1 cellular context compared by ENCODE assay signal in genomic region chr2:151395509-151396374, GRCh38.
TF ChIP-seq lines count a peak whose summit lies in the region.

No MANE protein-coding gene starts in this region.

TF ChIP-seq in K562, 482 proteins besides CTCF, POLR2A, EP300 and RAD21 (continues in another document):
- TF ChIP-seq ZNF740 (CRISPR knock-in tag; IDR thresholded peaks at IDR 0.05) (no peak), ZNF740 (tag; IDR thresholded peaks at IDR 0.05) (peak in 1 of 2 experiments; percentile 72; a peak in 2 of 4 replicates), L3MBTL2 (IDR thresholded peaks at IDR 0.05) (peak; percentile 51), RBM25 (IDR thresholded peaks at IDR 0.05; ENCODE audit: low read depth, low read length, severe bottlenecking) (peak; percentile 19), MTA3 (IDR thresholded peaks at IDR 0.05; ENCODE audit: borderline replicate concordance) (0 out of 2 replicates have a peak, but pooled peaks have one; percentile 36), ARID3B (CRISPR knock-in tag; IDR thresholded peaks at IDR 0.05; ENCODE audit: borderline replicate concordance) (no peak), E2F4 (CRISPR knock-in tag; IDR thresholded peaks at IDR 0.05; ENCODE audit: low read depth) (no peak), DEAF1 (CRISPR knock-in tag; IDR thresholded peaks at IDR 0.05) (no peak), COPS2 (conservative IDR thresholded peaks at IDR 0.05) (0 out of 2 replicates have a peak, but pooled peaks have one; percentile 66), ZNF592 (IDR thresholded peaks at IDR 0.05) (0 out of 2 replicates have a peak, but pooled peaks have one; percentile 57), NR2C1 (IDR thresholded peaks at IDR 0.05) (no peak), NR2C1 (tag; IDR thresholded peaks at IDR 0.05) (peak; percentile 44), SUPT5H (IDR thresholded peaks at IDR 0.05) (peak; percentile 54), ZBED1 (IDR thresholded peaks at IDR 0.05) (no peak), FOXM1 (IDR thresholded peaks at IDR 0.05; ENCODE audit: low read depth) (no peak), FOXM1 (CRISPR knock-in tag; IDR thresholded peaks at IDR 0.05; ENCODE audit: low read depth) (no peak), RBM34 (IDR thresholded peaks at IDR 0.05; ENCODE audit: borderline replicate concordance, insufficient read depth, low read length) (no peak), XRCC5 (IDR thresholded peaks at IDR 0.05; ENCODE audit: low read depth, low read length) (no peak), FOS (IDR thresholded peaks at IDR 0.05; ENCODE audit: extremely low read depth, insufficient read length) (peak; percentile 32), ZFPM2 (CRISPR knock-in tag; IDR thresholded peaks at IDR 0.05) (no peak), POLR2AphosphoS5 (IDR thresholded peaks at IDR 0.05; ENCODE audit: control insufficient read depth, insufficient read depth, low read depth, low read length) (peak; percentile 38; the same call in 1 of the 2 replicates), TSC22D4 (tag; IDR thresholded peaks at IDR 0.05) (no peak), TCF7 (IDR thresholded peaks at IDR 0.05; ENCODE audit: borderline replicate concordance) (no peak), ZFX (CRISPR knock-in tag; IDR thresholded peaks at IDR 0.05) (no peak), SRSF9 (IDR thresholded peaks at IDR 0.05; ENCODE audit: borderline replicate concordance, low read depth, low read length) (no peak), SMAD4 (CRISPR knock-in tag; conservative IDR thresholded peaks at IDR 0.05) (0 out of 2 replicates have a peak, but pooled peaks have one; percentile 19), ESRRA (IDR thresholded peaks at IDR 0.05; ENCODE audit: borderline replicate concordance, low read depth) (peak; percentile 24; the same call in 1 of the 2 replicates), TRIM24 (IDR thresholded peaks at IDR 0.05) (no peak), ZNF318 (IDR thresholded peaks at IDR 0.05; ENCODE audit: borderline replicate concordance in 1 of 2, low read depth in 1 of 2) (no peak), TBP (optimal IDR thresholded peaks at IDR 0.05; ENCODE audit: low read depth, low read length) (peak; percentile 53)
- TF ChIP-seq, protein P1, sequence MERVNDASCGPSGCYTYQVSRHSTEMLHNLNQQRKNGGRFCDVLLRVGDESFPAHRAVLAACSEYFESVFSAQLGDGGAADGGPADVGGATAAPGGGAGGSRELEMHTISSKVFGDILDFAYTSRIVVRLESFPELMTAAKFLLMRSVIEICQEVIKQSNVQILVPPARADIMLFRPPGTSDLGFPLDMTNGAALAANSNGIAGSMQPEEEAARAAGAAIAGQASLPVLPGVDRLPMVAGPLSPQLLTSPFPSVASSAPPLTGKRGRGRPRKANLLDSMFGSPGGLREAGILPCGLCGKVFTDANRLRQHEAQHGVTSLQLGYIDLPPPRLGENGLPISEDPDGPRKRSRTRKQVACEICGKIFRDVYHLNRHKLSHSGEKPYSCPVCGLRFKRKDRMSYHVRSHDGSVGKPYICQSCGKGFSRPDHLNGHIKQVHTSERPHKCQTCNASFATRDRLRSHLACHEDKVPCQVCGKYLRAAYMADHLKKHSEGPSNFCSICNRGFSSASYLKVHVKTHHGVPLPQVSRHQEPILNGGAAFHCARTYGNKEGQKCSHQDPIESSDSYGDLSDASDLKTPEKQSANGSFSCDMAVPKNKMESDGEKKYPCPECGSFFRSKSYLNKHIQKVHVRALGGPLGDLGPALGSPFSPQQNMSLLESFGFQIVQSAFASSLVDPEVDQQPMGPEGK (CRISPR knock-in tag; IDR thresholded peaks at IDR 0.05; ENCODE audit: borderline replicate concordance) = no peak
- TF ChIP-seq, protein P2, sequence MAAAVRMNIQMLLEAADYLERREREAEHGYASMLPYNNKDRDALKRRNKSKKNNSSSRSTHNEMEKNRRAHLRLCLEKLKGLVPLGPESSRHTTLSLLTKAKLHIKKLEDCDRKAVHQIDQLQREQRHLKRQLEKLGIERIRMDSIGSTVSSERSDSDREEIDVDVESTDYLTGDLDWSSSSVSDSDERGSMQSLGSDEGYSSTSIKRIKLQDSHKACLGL (CRISPR knock-in tag; IDR thresholded peaks at IDR 0.05; ENCODE audit: borderline replicate concordance, poor library complexity, severe bottlenecking) = no peak
- TF ChIP-seq, protein P3, sequence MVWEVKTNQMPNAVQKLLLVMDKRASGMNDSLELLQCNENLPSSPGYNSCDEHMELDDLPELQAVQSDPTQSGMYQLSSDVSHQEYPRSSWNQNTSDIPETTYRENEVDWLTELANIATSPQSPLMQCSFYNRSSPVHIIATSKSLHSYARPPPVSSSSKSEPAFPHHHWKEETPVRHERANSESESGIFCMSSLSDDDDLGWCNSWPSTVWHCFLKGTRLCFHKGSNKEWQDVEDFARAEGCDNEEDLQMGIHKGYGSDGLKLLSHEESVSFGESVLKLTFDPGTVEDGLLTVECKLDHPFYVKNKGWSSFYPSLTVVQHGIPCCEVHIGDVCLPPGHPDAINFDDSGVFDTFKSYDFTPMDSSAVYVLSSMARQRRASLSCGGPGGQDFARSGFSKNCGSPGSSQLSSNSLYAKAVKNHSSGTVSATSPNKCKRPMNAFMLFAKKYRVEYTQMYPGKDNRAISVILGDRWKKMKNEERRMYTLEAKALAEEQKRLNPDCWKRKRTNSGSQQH (CRISPR knock-in tag; IDR thresholded peaks at IDR 0.05) = no peak
